ENCODE assay signal across 8 cellular contexts in genomic region chr1:51519048-51519856, GRCh38. TPM values are rescaled to one million over a fixed set of nuclear protein-coding genes. Genes with fewer than 3 reads are reported as not detected.
A peak's percentile ranks its signal among the peaks of the same experiment; 100 is the strongest.
DNase-seq lines count a peak whose midpoint lies in the region; ATAC-seq and TF ChIP-seq lines count a peak whose summit lies in the region.

TSS of gene EPS15 (minus strand) at chr1:51519266. CDS start at chr1:51519231, 35 bp downstream.

- H3K27me3 ChIP-seq in DOHH2 (ENCODE audit: control insufficient read depth, low read length): no peaks in the 10 kb centered on the region
- H3K27me3 ChIP-seq in foreskin keratinocyte: no peaks in the 10 kb centered on the region
- no peaks in the 10 kb centered on the region for H3K27me3 ChIP-seq in neural progenitor cell
- H3K27me3 ChIP-seq in stomach smooth muscle (ENCODE audit: control insufficient read depth in 1 of 2, insufficient read depth in 2 of 2, low read length in 2 of 2): no peaks in the 10 kb centered on the region

- no peaks in the 10 kb centered on the region for H3K36me3 Mint-ChIP-seq in neural progenitor cell

- TF ChIP-seq CTCF in DOHH2 (IDR thresholded peaks at IDR 0.05; ENCODE audit: low read depth, low read length, poor library complexity, severe bottlenecking) (no peak), foreskin keratinocyte (conservative IDR thresholded peaks at IDR 0.05) (no peak), neural progenitor cell (IDR thresholded peaks at IDR 0.05) (no peak)

- peaks cover 13% of the 10 kb centered on the region for H3K4me1 Mint-ChIP-seq in neural progenitor cell

- H3K9me3 Mint-ChIP-seq in neural progenitor cell: no peaks in the 10 kb centered on the region

- H3K36me3 ChIP-seq in DOHH2 (ENCODE audit: control insufficient read depth, low read length) (peaks cover 49% of the 10 kb centered on the region), neural progenitor cell (no peaks in the 10 kb centered on the region), stomach smooth muscle (ENCODE audit: control insufficient read depth in 2 of 2, insufficient read depth in 2 of 2, low read length in 2 of 2) (no peaks in the 10 kb centered on the region)

- H3K4me3 ChIP-seq in DOHH2 (ENCODE audit: low read length) (peak within 1 kb of the TSS; percentile 95), neural progenitor cell (peak within 1 kb of the TSS; percentile 93), stomach smooth muscle (ENCODE audit: low read length in 2 of 2) (peak within 1 kb of the TSS; percentile 88 to 94)

- H3K9me2 ChIP-seq in DOHH2 (replicated peaks; ENCODE audit: control insufficient read depth, low read length): no peaks in the 10 kb centered on the region

- peak within 1 kb of the TSS; percentile 82 for H3K4me2 ChIP-seq in DOHH2 (ENCODE audit: low read length)
- H3K4me2 ChIP-seq in neural progenitor cell: peak within 1 kb of the TSS; percentile 100

- ATAC-seq in GM21786 (IDR thresholded peaks at IDR 0.05; ENCODE audit: unreplicated experiment) (peak; percentile 45), foreskin keratinocyte (peak; percentile 82)

- H2AFZ ChIP-seq in neural progenitor cell (replicated peaks): peak within 1 kb of the TSS; percentile 92

- peak within 1 kb of the TSS; percentile 94 for H3K4me3 Mint-ChIP-seq in neural progenitor cell

- H3K9me3 ChIP-seq in DOHH2 (ENCODE audit: control insufficient read depth, insufficient read depth, low read length) (no peaks in the 10 kb centered on the region), neural progenitor cell (ENCODE audit: low read depth) (no peaks in the 10 kb centered on the region), stomach smooth muscle (ENCODE audit: control insufficient read depth in 2 of 2, low read length in 2 of 2) (no peaks in the 10 kb centered on the region)

- H3F3A ChIP-seq in DOHH2 (ENCODE audit: control insufficient read depth, insufficient read depth): peaks cover 25% of the 10 kb centered on the region
- peaks cover 21% of the 10 kb centered on the region for H3F3A ChIP-seq in neural progenitor cell (ENCODE audit: low read depth)

- DNase-seq in LHCN-M2 (ENCODE audit: low read depth) (peak; percentile 75), SK-N-DZ (ENCODE audit: low spot score) (peak; percentile 68), foreskin keratinocyte (peak in 1 of 2 donors; percentile 71), neural progenitor cell (ENCODE audit: low spot score) (peak; percentile 92)
- DNase-seq in activated naive CD4-positive, alpha-beta T cell treated with Interleukin-2 at 50 U/mL for 16 hours: peak; percentile 86

- peak within 1 kb of the TSS; percentile 50 for H3K27ac Mint-ChIP-seq in neural progenitor cell

- H4K20me1 ChIP-seq in DOHH2 (ENCODE audit: control insufficient read depth, insufficient read depth, low read depth, low read length): 0 out of 2 replicates have a peak, but pooled peaks cover 12% of the 10 kb centered on the region
- peaks cover 22% of the 10 kb centered on the region for H4K20me1 ChIP-seq in neural progenitor cell (ENCODE audit: low read depth)

- peak within 1 kb of the TSS; percentile 28 for H3K9ac ChIP-seq in neural progenitor cell
- H3K9ac ChIP-seq in stomach smooth muscle (ENCODE audit: low read length in 2 of 2): peak within 1 kb of the TSS; percentile 80 to 88

- peaks cover 72% of the 10 kb centered on the region for H3K79me2 ChIP-seq in DOHH2 (ENCODE audit: control insufficient read depth, low read length)
- H3K79me2 ChIP-seq in neural progenitor cell (ENCODE audit: low read depth): peaks cover 42% of the 10 kb centered on the region

- H3K27ac ChIP-seq in DOHH2 (ENCODE audit: low read depth, low read length) (peak within 1 kb of the TSS; percentile 99), foreskin keratinocyte (peak within 1 kb of the TSS; percentile 87), neural progenitor cell (peak within 1 kb of the TSS; percentile 85), stomach smooth muscle (ENCODE audit: low read length) (peak within 1 kb of the TSS; percentile 73)

- H3K4me1 ChIP-seq in DOHH2 (ENCODE audit: control insufficient read depth, low read length): peaks cover 45% of the 10 kb centered on the region
- H3K4me1 ChIP-seq in foreskin keratinocyte: peaks cover 27% of the 10 kb centered on the region
- peaks cover 11% of the 10 kb centered on the region for H3K4me1 ChIP-seq in neural progenitor cell
- H3K4me1 ChIP-seq in stomach smooth muscle (ENCODE audit: control insufficient read depth, insufficient read depth, low read length): peaks cover 5% of the 10 kb centered on the region

- H3K27me3 Mint-ChIP-seq in neural progenitor cell (ENCODE audit: insufficient read depth, low read depth): peaks cover 2% of the 10 kb centered on the region

RNA-seq across cellular contexts. Expression of gene EPS15, which starts in this region (rescaled TPM):
- total RNA-seq in LHCN-M2 (2014; rRNA removed) (22.8 and 27.5 TPM in 2 replicates), foreskin keratinocyte (36.2 and 39.2 TPM in 2 replicates), neural progenitor cell (ENCODE audit: low replicate concordance) (36.3 and 42.0 TPM in 2 replicates)
- polyA plus RNA-seq in LHCN-M2 (2012): 11.8 TPM
- polyA plus RNA-seq in SK-N-DZ (2014; cell fraction: cytosol; rRNA removed): 14.5 and 15.4 TPM in 2 replicates
- polyA plus RNA-seq in SK-N-DZ (2014; cell fraction: nucleus; rRNA removed): 11.7 and 22.5 TPM in 2 replicates
- 8.6 and 9.1 TPM in 2 replicates for polyA plus RNA-seq in foreskin keratinocyte
